In the genomic region with DNA sequence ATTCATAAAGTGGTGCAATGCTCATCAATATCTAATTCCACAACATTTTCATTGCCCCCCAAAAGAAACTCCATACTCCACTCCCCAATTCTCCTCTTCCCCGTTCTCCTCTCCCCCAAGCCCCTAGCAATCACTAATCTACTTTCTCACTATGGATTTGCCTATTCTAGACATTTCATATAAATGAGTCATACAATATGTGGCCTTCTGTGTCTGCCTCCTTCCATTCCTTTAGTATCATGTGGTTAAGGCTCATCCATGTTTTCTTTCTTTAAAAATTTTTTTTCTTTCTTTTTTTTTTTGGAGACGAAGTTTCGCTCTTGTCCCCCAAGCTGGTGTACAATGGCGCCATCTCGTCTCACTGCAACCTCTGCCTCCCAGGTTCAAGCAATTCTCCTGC, we compare ENCODE assay signal across 1 cellular context.
TF ChIP-seq lines count a peak whose summit lies in the region.

No MANE protein-coding gene starts in this region.

TF ChIP-seq in H1, 55 proteins besides CTCF, POLR2A, EP300 and RAD21 (continued from another document):
- TF ChIP-seq KDM1A (IDR thresholded peaks at IDR 0.05; ENCODE audit: borderline replicate concordance, low read length) (no peak), FOSL1 (IDR thresholded peaks at IDR 0.05; ENCODE audit: insufficient read depth, low read depth, low read length) (no peak), HDAC6 (IDR thresholded peaks at IDR 0.05; ENCODE audit: low read depth, low read length) (no peak), CHD2 (IDR thresholded peaks at IDR 0.05; ENCODE audit: low read length) (no peak), RXRA (IDR thresholded peaks at IDR 0.05; ENCODE audit: insufficient read depth, low read depth, low read length) (no peak), GTF2F1 (IDR thresholded peaks at IDR 0.05; ENCODE audit: borderline replicate concordance, low read depth, low read length) (no peak)
